In the genomic region with DNA sequence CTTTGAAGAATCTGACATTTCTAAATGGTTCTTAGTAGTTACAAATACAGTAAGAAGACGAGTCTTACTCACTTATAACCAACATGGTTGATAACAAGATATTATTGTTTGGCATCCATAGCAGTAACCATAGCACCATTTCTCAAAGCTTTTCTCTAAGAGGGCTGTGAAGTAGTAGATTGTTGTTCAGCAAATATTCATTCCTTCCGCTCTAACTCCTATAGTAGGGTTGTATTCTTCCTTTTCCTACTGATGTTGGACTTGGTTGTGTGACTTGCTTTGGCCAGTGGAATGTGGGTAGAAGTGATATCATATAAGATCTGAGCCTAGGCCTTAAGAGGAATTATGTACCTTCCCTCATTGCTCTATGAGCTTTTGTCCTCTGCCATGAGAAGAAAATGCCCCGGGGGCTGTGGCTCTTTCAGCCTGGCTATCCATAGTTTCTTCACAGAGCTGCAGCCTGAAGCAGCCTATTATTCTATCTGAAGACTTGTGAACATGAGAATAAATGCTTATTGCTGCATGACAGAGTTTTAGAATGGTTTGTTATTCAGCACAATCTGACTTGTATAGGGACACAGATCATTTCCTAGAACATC, we compare ENCODE assay signal across 1 cellular context.
TF ChIP-seq lines count a peak whose summit lies in the region.

No MANE protein-coding gene starts in this region.

TF ChIP-seq in SK-N-SH, 30 proteins besides CTCF, POLR2A, EP300 and RAD21 (continued from another document):
- TF ChIP-seq SMC3 (IDR thresholded peaks at IDR 0.05; ENCODE audit: low read depth, low read length) (no peak), MXI1 (IDR thresholded peaks at IDR 0.05; ENCODE audit: low read depth, low read length) (no peak), YY1 (IDR thresholded peaks at IDR 0.05; ENCODE audit: low read depth) (no peak), FOXM1 (IDR thresholded peaks at IDR 0.05; ENCODE audit: low read depth) (no peak), FOSL2 (IDR thresholded peaks at IDR 0.05; ENCODE audit: borderline replicate concordance, low read depth) (no peak), TEAD4 (IDR thresholded peaks at IDR 0.05; ENCODE audit: borderline replicate concordance, insufficient read depth) (no peak), JUND (IDR thresholded peaks at IDR 0.05) (no peak), NFIC (IDR thresholded peaks at IDR 0.05; ENCODE audit: borderline replicate concordance) (no peak), POLR2AphosphoS5 (IDR thresholded peaks at IDR 0.05; ENCODE audit: low read depth, low read length) (no peak), FOXJ3 (CRISPR knock-in tag; IDR thresholded peaks at IDR 0.05) (no peak), CHD2 (IDR thresholded peaks at IDR 0.05; ENCODE audit: low read length, partially characterized antibody) (no peak), ELF1 (IDR thresholded peaks at IDR 0.05) (no peak)
